10 cellular contexts compared by ENCODE assay signal in the genomic region with DNA sequence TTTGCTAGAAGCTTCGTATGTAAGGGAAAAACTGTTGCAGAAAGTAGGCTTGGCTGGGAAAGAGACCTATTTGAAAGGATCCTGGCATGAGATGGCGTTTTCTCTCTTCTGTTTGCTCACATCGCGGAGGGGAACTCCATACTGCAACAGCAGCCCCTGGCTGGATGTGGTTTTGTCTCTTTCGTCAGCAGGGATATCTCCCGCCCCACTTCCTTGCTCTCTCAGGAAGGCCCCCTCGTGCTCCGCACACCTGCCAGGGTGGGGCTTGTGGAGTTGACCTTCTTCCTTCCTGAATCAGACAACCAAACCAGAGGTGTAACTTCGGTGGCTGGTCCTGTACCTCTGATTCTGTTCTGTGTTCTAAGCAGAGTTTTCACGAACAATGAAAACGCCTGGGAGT. TPM values are rescaled to one million over a fixed set of nuclear protein-coding genes. Genes with fewer than 3 reads are reported as not detected.
DNase-seq lines count a peak whose midpoint lies in the region; ATAC-seq and TF ChIP-seq lines count a peak whose summit lies in the region.
"Had no signal": no experiment of that assay in that cellular context is flagged by ENCODE, and none has a peak within 500 bp of the region (broad histone marks: within the 10 kb centered on the region; RNA-seq: fewer than 3 reads in every experiment).

No MANE protein-coding gene starts in this region.

- no peak overlapping the region for H3K4me3 Mint-ChIP-seq in WTC11
- H3K4me3 Mint-ChIP-seq in effector memory CD8-positive, alpha-beta T cell, result peak overlapping the region in 1 of 2 donors; percentile 40

- peaks cover 25% of the 10 kb centered on the region for H3K4me1 ChIP-seq in vagina

- H3K36me3 ChIP-seq in vagina, result no peaks in the 10 kb centered on the region

- H3K36me3 Mint-ChIP-seq in WTC11, result no peaks in the 10 kb centered on the region
- H3K36me3 Mint-ChIP-seq in effector memory CD8-positive, alpha-beta T cell (ENCODE audit: insufficient read depth), result no peaks in the 10 kb centered on the region

- no peaks in the 10 kb centered on the region for H3K9me3 ChIP-seq in vagina

- POLR2A ChIA-PET in WTC11 (lab: Charles Lee), result no interaction called here

- peak; percentile 16 for DNase-seq in stimulated activated CD4-positive, alpha-beta T cell treated with anti-CD3 and anti-CD28 coated beads, Interleukin-1b, Interleukin-23, amount 100 ng/mL, for 48 hours
- DNase-seq in stimulated activated CD4-positive, alpha-beta T cell treated with anti-CD3 and anti-CD28 coated beads, Interleukin-2, amount 100 ng/mL, for 48 hours, result no peak
- peak; percentile 25 for DNase-seq in WTC11 (ENCODE audit: low spot score)
- peak in 2 of 3 experiments; percentile 9 to 11 for DNase-seq in effector memory CD8-positive, alpha-beta T cell
- DNase-seq in vagina (ENCODE audit: extremely low spot score in 2 of 2), result no peak
- no peak for DNase-seq in DMS 273 (lab: John Stamatoyannopoulos, UW; ENCODE audit: unreplicated experiment)
- DNase-seq in A172 (ENCODE audit: low spot score), result no peak
- no peak for DNase-seq in AG20443 (ENCODE audit: low spot score)
- DNase-seq: hypothalamus, SIG-M5 had no signal

- TF ChIP-seq CTCF in WTC11 (IDR thresholded peaks at IDR 0.05) (no peak), vagina (IDR thresholded peaks at IDR 0.05) (no peak)

- no peaks in the 10 kb centered on the region for H3K27me3 Mint-ChIP-seq in WTC11 (ENCODE audit: low read depth)
- peaks cover 37 to 76% of the 10 kb centered on the region in 2 donors for H3K27me3 Mint-ChIP-seq in effector memory CD8-positive, alpha-beta T cell

- no peak overlapping the region for H3K4me3 ChIP-seq in vagina

- ATAC-seq in WTC11, result peak; percentile 59
- ATAC-seq in effector memory CD8-positive, alpha-beta T cell (replicated peaks), result peak; percentile 82

- CTCF ChIA-PET in WTC11 (lab: Charles Lee), result interaction anchor here (0.6 to 2.0 kb wide), 5 partner anchors 22 to 258 kb away, joined by 3 to 9 read pairs (median 3); no protein-coding TSS in a partner anchor

- H3K4me1 Mint-ChIP-seq in WTC11, result peaks cover 15% of the 10 kb centered on the region
- peaks cover 4 to 13% of the 10 kb centered on the region in 2 donors for H3K4me1 Mint-ChIP-seq in effector memory CD8-positive, alpha-beta T cell (ENCODE audit: low read depth in 2 of 2)

- H3K27ac Mint-ChIP-seq in WTC11, result peak overlapping the region; percentile 11; the same call in 1 of the 2 replicates
- peak overlapping the region in 1 of 2 donors; percentile 64 for H3K27ac Mint-ChIP-seq in effector memory CD8-positive, alpha-beta T cell

- intact Hi-C loops in vagina (cut with DNase I), result loop anchor here (10.0 kb wide), 2 partner anchors 49 to 299 kb away; no protein-coding TSS in a partner anchor

- peak overlapping the region; percentile 17 for H3K27ac ChIP-seq in vagina

- 0 out of 2 replicates have a peak, but pooled peaks cover 3% of the 10 kb centered on the region for H3K9me3 Mint-ChIP-seq in WTC11
- H3K9me3 Mint-ChIP-seq in effector memory CD8-positive, alpha-beta T cell, result no peaks in the 10 kb centered on the region

- no peaks in the 10 kb centered on the region for H3K27me3 ChIP-seq in vagina

- TF ChIP-seq POLR2A in vagina (IDR thresholded peaks at IDR 0.05), result no peak

TF ChIP-seq in WTC11, 78 proteins besides CTCF, POLR2A, EP300 and RAD21:
- TF ChIP-seq, protein P1, sequence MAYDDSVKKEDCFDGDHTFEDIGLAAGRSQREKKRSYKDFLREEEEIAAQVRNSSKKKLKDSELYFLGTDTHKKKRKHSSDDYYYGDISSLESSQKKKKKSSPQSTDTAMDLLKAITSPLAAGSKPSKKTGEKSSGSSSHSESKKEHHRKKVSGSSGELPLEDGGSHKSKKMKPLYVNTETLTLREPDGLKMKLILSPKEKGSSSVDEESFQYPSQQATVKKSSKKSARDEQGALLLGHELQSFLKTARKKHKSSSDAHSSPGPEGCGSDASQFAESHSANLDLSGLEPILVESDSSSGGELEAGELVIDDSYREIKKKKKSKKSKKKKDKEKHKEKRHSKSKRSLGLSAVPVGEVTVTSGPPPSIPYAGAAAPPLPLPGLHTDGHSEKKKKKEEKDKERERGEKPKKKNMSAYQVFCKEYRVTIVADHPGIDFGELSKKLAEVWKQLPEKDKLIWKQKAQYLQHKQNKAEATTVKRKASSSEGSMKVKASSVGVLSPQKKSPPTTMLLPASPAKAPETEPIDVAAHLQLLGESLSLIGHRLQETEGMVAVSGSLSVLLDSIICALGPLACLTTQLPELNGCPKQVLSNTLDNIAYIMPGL (CRISPR knock-in tag; IDR thresholded peaks at IDR 0.05), result no peak
- TF ChIP-seq ZNF263 (CRISPR knock-in tag; IDR thresholded peaks at IDR 0.05; ENCODE audit: low read depth) (no peak), RORB (CRISPR knock-in tag; IDR thresholded peaks at IDR 0.05) (no peak), ZNF219 (CRISPR knock-in tag; IDR thresholded peaks at IDR 0.05; ENCODE audit: borderline replicate concordance) (no peak)

RNA-seq across cellular contexts. Expression of gene MYZAP, which starts 26.4 kb away (rescaled TPM):
- 0.60 to 0.73 TPM (median 0.68 TPM) in 3 replicates for total RNA-seq in WTC11 (2021)
- total RNA-seq in vagina, result 15.2 TPM
- total RNA-seq in A172 (2014; rRNA removed; shearing (Covaris generic)), result 3.2 and 4.3 TPM in 2 replicates

Comparison
In these comparisons a context has a peak if more than half of its experiments do, and no peak if none do; other contexts are left out.
1. DNase-seq: peak in stimulated activated CD4-positive, alpha-beta T cell treated with anti-CD3 and anti-CD28 coated beads, Interleukin-1b, Interleukin-23, amount 100 ng/mL, for 48 hours (single experiment), WTC11 (single experiment) and effector memory CD8-positive, alpha-beta T cell (2 of 3); none in stimulated activated CD4-positive, alpha-beta T cell treated with anti-CD3 and anti-CD28 coated beads, Interleukin-2, amount 100 ng/mL, for 48 hours (0 of 2), vagina (0 of 2), DMS 273 (single experiment), A172 (single experiment) and AG20443 (single experiment).